12 cellular contexts compared by ENCODE assay signal in the genomic region with DNA sequence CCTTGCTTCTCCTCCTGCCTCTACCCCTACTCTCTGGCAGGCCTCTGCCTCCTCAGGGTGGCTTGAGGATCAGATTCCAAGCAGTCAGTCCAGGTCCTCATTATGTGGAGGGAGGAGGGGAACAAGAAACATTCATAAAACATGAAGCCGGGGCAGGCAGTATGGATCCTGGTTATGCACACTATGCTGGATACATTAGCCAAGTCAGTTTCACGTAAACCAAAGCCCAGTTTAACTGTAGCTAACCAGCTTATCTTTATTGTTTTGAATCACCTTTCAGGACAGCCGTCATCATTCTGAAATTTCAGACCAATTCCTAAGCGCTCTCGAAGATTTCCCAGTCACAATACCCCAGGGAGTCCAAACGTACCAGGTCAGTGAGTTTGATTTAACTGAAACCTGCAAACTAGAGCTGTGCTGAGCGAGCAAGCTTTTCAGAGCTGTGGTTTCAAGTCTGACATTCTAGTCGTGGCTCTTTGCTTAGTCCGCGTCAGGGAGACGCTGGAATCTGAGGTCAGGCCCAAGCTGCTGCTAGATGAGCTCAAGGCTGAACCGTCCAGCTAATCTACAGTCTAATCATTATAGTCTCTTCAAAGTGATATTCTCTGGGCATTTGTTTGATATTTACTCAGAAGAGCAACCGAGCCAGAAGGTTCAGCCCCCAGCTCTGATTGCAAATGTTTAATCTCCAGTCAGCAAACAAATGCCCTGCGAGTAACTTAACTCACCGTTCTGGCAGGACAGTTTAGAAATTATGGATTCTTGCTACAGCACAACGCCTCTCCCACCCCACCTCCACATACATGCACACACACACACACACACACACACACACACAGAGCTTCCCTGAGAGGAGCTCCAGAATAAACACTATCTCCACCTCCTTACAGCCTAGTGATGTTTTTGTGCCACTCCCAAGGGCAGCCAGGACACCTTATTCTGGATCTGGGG.
DNase-seq lines count a peak whose midpoint lies in the region; ATAC-seq, FAIRE-seq and TF ChIP-seq lines count a peak whose summit lies in the region.
"Had no signal": no experiment of that assay in that cellular context is flagged by ENCODE, and none has a peak within 500 bp of the region (broad histone marks: within the 10 kb centered on the region; RNA-seq: fewer than 3 reads in every experiment).

No MANE protein-coding gene starts in this region.

- H2AFZ ChIP-seq in KMS-11 (ENCODE audit: low read depth), result peak overlapping the region; percentile 41

- peak overlapping the region; percentile 39 for H3K9ac ChIP-seq in KMS-11

- H4K20me1 ChIP-seq in KMS-11 (ENCODE audit: insufficient read depth), result no peaks in the 10 kb centered on the region

- no peaks in the 10 kb centered on the region for H3K9me3 Mint-ChIP-seq in nephron
- H3K9me3 Mint-ChIP-seq: activated naive CD8-positive, alpha-beta T cell treated with anti-CD3 and anti-CD28 coated beads, Interleukin-2, amount 50 U/mL, for 24 hours had no signal

- TF ChIP-seq CTCF in KMS-11 (conservative IDR thresholded peaks at IDR 0.05; ENCODE audit: low read depth, low read length), result no peak
- no peak for TF ChIP-seq CTCF in bronchial epithelial cell (IDR thresholded peaks at IDR 0.05; ENCODE audit: insufficient read depth, low read length, severe bottlenecking)
- TF ChIP-seq CTCF in nephron (IDR thresholded peaks at IDR 0.05; ENCODE audit: unreplicated experiment in 3 of 3), result no peak
- TF ChIP-seq CTCF in GM13976 (IDR thresholded peaks at IDR 0.05; ENCODE audit: borderline replicate concordance, control extremely low read depth, extremely low read depth, insufficient read depth, missing control alignments), result no peak

- H3K27ac ChIP-seq in KMS-11, result peak overlapping the region; percentile 81
- H3K27ac ChIP-seq: spleen had no signal

- H3K27ac Mint-ChIP-seq in nephron, result peak overlapping the region; percentile 93 to 95 (median 93)
- H3K27ac Mint-ChIP-seq: activated naive CD8-positive, alpha-beta T cell treated with anti-CD3 and anti-CD28 coated beads, Interleukin-2, amount 50 U/mL, for 24 hours had no signal

- DNase-seq in AG08395 (ENCODE audit: low spot score), result peak; percentile 37
- DNase-seq in bronchial epithelial cell (ENCODE audit: low read depth), result peak; percentile 37
- no peak for DNase-seq in GM13976 (ENCODE audit: low spot score)
- no peak for DNase-seq in CD1c-positive myeloid dendritic cell (ENCODE audit: extremely low spot score)
- no peak for DNase-seq in NOMO-1 treated with DMSO at 0.1 percent for 48 hours (lab: John Stamatoyannopoulos, UW; ENCODE audit: unreplicated experiment)
- DNase-seq: activated CD4-positive, CD25-positive, alpha-beta regulatory T cell; activated naive CD8-positive, alpha-beta T cell treated with anti-CD3 and anti-CD28 coated beads, Interleukin-2, amount 50 U/mL, for 24 hours; NCI-H2029 treated with DMSO at 0.1 percent for 48 hours; spleen had no signal

- H3K36me3 Mint-ChIP-seq in nephron (ENCODE audit: low read depth), result no peaks in the 10 kb centered on the region

- in situ Hi-C loops in GM13976 (cut with MboI; ENCODE audit: low sequenced_read_pairs, unreplicated experiment), result no loop called here

- peaks cover 26% of the 10 kb centered on the region for H3K4me1 Mint-ChIP-seq in nephron
- H3K4me1 Mint-ChIP-seq: activated naive CD8-positive, alpha-beta T cell treated with anti-CD3 and anti-CD28 coated beads, Interleukin-2, amount 50 U/mL, for 24 hours had no signal

- FAIRE-seq in bronchial epithelial cell (lab: Jason Lieb, UNC), result no peak

- H3K4me1 ChIP-seq in KMS-11 (ENCODE audit: low read depth, poor library complexity, severe bottlenecking), result peaks cover 31% of the 10 kb centered on the region
- H3K4me1 ChIP-seq: spleen had no signal

- H3K79me2 ChIP-seq in KMS-11 (ENCODE audit: insufficient read depth, low read depth), result no peaks in the 10 kb centered on the region

- H3K27me3 Mint-ChIP-seq in nephron (ENCODE audit: low read depth), result peaks cover 3% of the 10 kb centered on the region
- H3K27me3 Mint-ChIP-seq: activated naive CD8-positive, alpha-beta T cell treated with anti-CD3 and anti-CD28 coated beads, Interleukin-2, amount 50 U/mL, for 24 hours had no signal

- H3K36me3 ChIP-seq in KMS-11 (ENCODE audit: insufficient read depth), result no peaks in the 10 kb centered on the region
- no peaks in the 10 kb centered on the region for H3K36me3 ChIP-seq in bronchial epithelial cell (ENCODE audit: control insufficient read depth, insufficient read depth, low read length)
- H3K36me3 ChIP-seq: spleen had no signal

- peak overlapping the region; percentile 22 for H3K4me2 ChIP-seq in KMS-11

- H3K4me3 Mint-ChIP-seq in nephron, result peak overlapping the region in 2 of 3 experiments; percentile 20 to 24
- H3K4me3 Mint-ChIP-seq: activated naive CD8-positive, alpha-beta T cell treated with anti-CD3 and anti-CD28 coated beads, Interleukin-2, amount 50 U/mL, for 24 hours had no signal

- no peak for ATAC-seq in HG02885 (IDR thresholded peaks at IDR 0.05; ENCODE audit: poor library complexity, unreplicated experiment)
- ATAC-seq: activated naive CD8-positive, alpha-beta T cell treated with anti-CD3 and anti-CD28 coated beads, Interleukin-2, amount 50 U/mL, for 24 hours had no signal

- H3K27me3 ChIP-seq in KMS-11 (ENCODE audit: insufficient read depth, low read depth) (no peaks in the 10 kb centered on the region), bronchial epithelial cell (ENCODE audit: control insufficient read depth, insufficient read depth, low read length) (no peaks in the 10 kb centered on the region)

- peak overlapping the region; percentile 61 for H3K4me3 ChIP-seq in KMS-11 (IDR thresholded peaks at IDR 0.05; ENCODE audit: insufficient read depth, low read depth, low read length)
- no peak overlapping the region for H3K4me3 ChIP-seq in bronchial epithelial cell (ENCODE audit: low read depth, low read length)
- H3K4me3 ChIP-seq: spleen had no signal

Comparison
In these comparisons a context has a peak if more than half of its experiments do, and no peak if none do; other contexts are left out.
1. DNase-seq: peak in AG08395 (single experiment) and bronchial epithelial cell (single experiment); none in GM13976 (single experiment), CD1c-positive myeloid dendritic cell (single experiment) and NOMO-1 treated with DMSO at 0.1 percent for 48 hours (single experiment).